2 cellular contexts compared by ENCODE assay signal in genomic region chr2:225497175-225497574, GRCh38.
TF ChIP-seq lines count a peak whose summit lies in the region.

No MANE protein-coding gene starts in this region.

TF ChIP-seq in GM23338, 12 proteins besides CTCF, POLR2A, EP300 and RAD21 (continued from another document):
- TF ChIP-seq ZNF462 (CRISPR knock-in tag; IDR thresholded peaks at IDR 0.05) (no peak), POLR2AphosphoS5 (IDR thresholded peaks at IDR 0.05; ENCODE audit: low read depth) (no peak), EZH2phosphoT487 (IDR thresholded peaks at IDR 0.05; ENCODE audit: unreplicated experiment) (no peak), STAT1 (IDR thresholded peaks at IDR 0.05; ENCODE audit: unreplicated experiment) (no peak), ETS1 (IDR thresholded peaks at IDR 0.05) (no peak)

TF ChIP-seq in WTC11, 78 proteins besides CTCF, POLR2A, EP300 and RAD21 (continued from another document):
- TF ChIP-seq ARID4B (CRISPR knock-in tag; IDR thresholded peaks at IDR 0.05; ENCODE audit: borderline replicate concordance): no peak
TF ChIP-seq in WTC11: peak in this region for 0.
